In the genomic region with DNA sequence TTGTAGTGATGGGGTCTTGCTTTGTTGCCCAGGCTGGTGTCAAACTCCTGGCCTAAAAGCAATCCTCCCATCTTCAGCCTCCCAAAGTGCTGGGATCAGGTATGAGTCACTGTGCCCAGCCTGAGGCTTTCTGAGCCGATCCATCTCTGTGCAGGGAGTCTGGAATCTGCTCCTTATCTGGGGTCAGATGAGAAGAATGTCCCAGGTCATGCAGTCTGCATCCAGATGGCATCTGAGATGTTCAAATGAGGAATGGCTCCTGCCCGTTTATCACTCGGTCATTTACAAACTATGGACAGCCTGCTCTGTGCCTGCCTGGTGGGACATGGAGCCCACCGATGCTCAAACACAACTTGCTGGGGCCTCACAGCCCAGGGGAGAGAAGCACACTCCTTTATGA, we compare ENCODE assay signal across 30 cellular contexts. TPM values are rescaled to one million over a fixed set of nuclear protein-coding genes. Genes with fewer than 3 reads are reported as not detected.
DNase-seq lines count a peak whose midpoint lies in the region; ATAC-seq and TF ChIP-seq lines count a peak whose summit lies in the region.
"Had no signal": no experiment of that assay in that cellular context is flagged by ENCODE, and none has a peak within 500 bp of the region (broad histone marks: within the 10 kb centered on the region; RNA-seq: fewer than 3 reads in every experiment).

No MANE protein-coding gene starts in this region.

- DNase-seq in AG20443 (ENCODE audit: low spot score) (peak; percentile 48), GM13976 (ENCODE audit: low spot score) (peak; percentile 7), iris pigment epithelial cell (ENCODE audit: low read depth) (peak; percentile 41), esophagus squamous epithelium (lab: John Stamatoyannopoulos, UW) (no peak), SHP77 (lab: John Stamatoyannopoulos, UW) (no peak)
- DNase-seq in activated CD4-positive, alpha-beta T cell treated with anti-CD3 and anti-CD28 coated beads for 4 hours: no peak
- DNase-seq: activated CD4-positive, CD25-positive, alpha-beta regulatory T cell treated with anti-CD3 and anti-CD28 coated beads, Interleukin-2, amount 50 U/mL, for 72 hours; activated CD8-positive, alpha-beta T cell treated with anti-CD3 and anti-CD28 coated beads for 36 hours; activated gamma-delta T cell; activated T-cell treated with anti-CD3 and anti-CD28 coated beads, Interleukin-2, amount 50 U/mL, for 1 hour; DND-41; dorsolateral prefrontal cortex; glutamatergic neuron; kidney glomerular epithelial cell; lower lobe of right lung; naive thymus-derived CD8-positive, alpha-beta T cell; NCI-H1105; NCI-H1930; NCI-H2227 treated with DMSO at 0.1 percent for 48 hours; NCI-H748 treated with DMSO at 0.1 percent for 48 hours; spleen; stimulated activated CD4-positive, alpha-beta T cell treated with anti-CD3 and anti-CD28 coated beads, Interleukin-2, amount 100 ng/mL, for 48 hours; transverse colon had no signal

- no peak overlapping the region for H3K4me3 ChIP-seq in esophagus squamous epithelium
- H3K4me3 ChIP-seq: dorsolateral prefrontal cortex, lower lobe of right lung, SJSA1, spleen, transverse colon had no signal

- no peaks in the 10 kb centered on the region for H3K9me3 ChIP-seq in esophagus squamous epithelium
- H3K9me3 ChIP-seq: lower lobe of right lung, SJSA1, spleen, transverse colon had no signal

- H3K27me3 ChIP-seq in esophagus squamous epithelium: peaks cover 0 to 56% (median 0%) of the 10 kb centered on the region in 4 donors
- H3K27me3 ChIP-seq: SJSA1 had no signal

- WGBS in esophagus squamous epithelium, 2 donors: 53 to 65% methylated on average over 4 of the region's 4 CpGs

- TF ChIP-seq CTCF in GM13976 (IDR thresholded peaks at IDR 0.05; ENCODE audit: borderline replicate concordance, control extremely low read depth, extremely low read depth, insufficient read depth, missing control alignments) (no peak), esophagus squamous epithelium (IDR thresholded peaks at IDR 0.05) (no peak)

- in situ Hi-C loops in GM13976 (cut with MboI; ENCODE audit: low sequenced_read_pairs, unreplicated experiment): loop anchor here (25.0 kb wide), 1 partner anchor 638 kb away; no protein-coding TSS in a partner anchor

- no peak for TF ChIP-seq POLR2A in esophagus squamous epithelium (IDR thresholded peaks at IDR 0.05)

- H3K36me3 ChIP-seq in esophagus squamous epithelium: no peaks in the 10 kb centered on the region
- H3K36me3 ChIP-seq: lower lobe of right lung, SJSA1, spleen, transverse colon had no signal

- intact Hi-C loops in esophagus squamous epithelium (cut with DNase I): no loop called here

- peaks cover 0 to 22% (median 0%) of the 10 kb centered on the region in 3 donors for H3K4me1 ChIP-seq in esophagus squamous epithelium
- H3K4me1 ChIP-seq: lower lobe of right lung, SJSA1, spleen, transverse colon had no signal

- ATAC-seq in SK-N-SH treated with all-trans-retinoic acid at 6 μM for 48 hours: peak; percentile 13; the same call in 1 of the 3 replicates
- no peak for ATAC-seq in GM18861 (IDR thresholded peaks at IDR 0.05; ENCODE audit: unreplicated experiment)
- ATAC-seq: activated CD8-positive, alpha-beta T cell treated with anti-CD3 and anti-CD28 coated beads for 36 hours; lower lobe of right lung; naive thymus-derived CD8-positive, alpha-beta T cell had no signal

- H3K27ac ChIP-seq in esophagus squamous epithelium: no peak overlapping the region
- H3K27ac ChIP-seq: C4-2B, dorsolateral prefrontal cortex, lower lobe of right lung, SJSA1, spleen, transverse colon had no signal

TF ChIP-seq in SK-N-SH treated with all-trans-retinoic acid at 6 μM for 48 hours, 23 proteins besides CTCF, POLR2A, EP300 and RAD21:
- no peak for TF ChIP-seq TSHZ2 (CRISPR knock-in tag; IDR thresholded peaks at IDR 0.05)
- TF ChIP-seq ZNF8 (CRISPR knock-in tag; IDR thresholded peaks at IDR 0.05): no peak
- TF ChIP-seq BACH2 (CRISPR knock-in tag; IDR thresholded peaks at IDR 0.05; ENCODE audit: borderline replicate concordance): no peak
- TF ChIP-seq CREB5 (CRISPR knock-in tag; IDR thresholded peaks at IDR 0.05; ENCODE audit: low read depth): no peak
- TF ChIP-seq, protein P1, sequence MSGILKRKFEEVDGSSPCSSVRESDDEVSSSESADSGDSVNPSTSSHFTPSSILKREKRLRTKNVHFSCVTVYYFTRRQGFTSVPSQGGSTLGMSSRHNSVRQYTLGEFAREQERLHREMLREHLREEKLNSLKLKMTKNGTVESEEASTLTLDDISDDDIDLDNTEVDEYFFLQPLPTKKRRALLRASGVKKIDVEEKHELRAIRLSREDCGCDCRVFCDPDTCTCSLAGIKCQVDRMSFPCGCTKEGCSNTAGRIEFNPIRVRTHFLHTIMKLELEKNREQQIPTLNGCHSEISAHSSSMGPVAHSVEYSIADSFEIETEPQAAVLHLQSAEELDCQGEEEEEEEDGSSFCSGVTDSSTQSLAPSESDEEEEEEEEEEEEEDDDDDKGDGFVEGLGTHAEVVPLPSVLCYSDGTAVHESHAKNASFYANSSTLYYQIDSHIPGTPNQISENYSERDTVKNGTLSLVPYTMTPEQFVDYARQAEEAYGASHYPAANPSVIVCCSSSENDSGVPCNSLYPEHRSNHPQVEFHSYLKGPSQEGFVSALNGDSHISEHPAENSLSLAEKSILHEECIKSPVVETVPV (CRISPR knock-in tag; IDR thresholded peaks at IDR 0.05): no peak
- no peak for TF ChIP-seq RARB (CRISPR knock-in tag; IDR thresholded peaks at IDR 0.05)
- no peak for TF ChIP-seq TCF4 (CRISPR knock-in tag; IDR thresholded peaks at IDR 0.05; ENCODE audit: borderline replicate concordance)
- no peak for TF ChIP-seq PATZ1 (CRISPR knock-in tag; IDR thresholded peaks at IDR 0.05; ENCODE audit: borderline replicate concordance)

RNA-seq across cellular contexts. Expression of gene SLC18A3, which starts 11.1 kb away (rescaled TPM):
- total RNA-seq in esophagus squamous epithelium: not detected
- total RNA-seq: activated CD8-positive, alpha-beta T cell treated with anti-CD3 and anti-CD28 coated beads for 36 hours; dorsolateral prefrontal cortex; lower lobe of right lung; MCF 10A; naive thymus-derived CD8-positive, alpha-beta T cell; SJSA1; spleen; T-helper 1 cell treated with Interleukin-12 subunit alpha and Interleukin-12 subunit beta and Interleukin-4 antibody, amounts not matched to agents 30 ng/mL and 1 ng/mL, for 36 hours had no signal

RNA-seq across cellular contexts. Expression of gene CHAT, which starts 14.9 kb away (rescaled TPM):
- total RNA-seq in esophagus squamous epithelium: not detected
- total RNA-seq: activated CD8-positive, alpha-beta T cell treated with anti-CD3 and anti-CD28 coated beads for 36 hours; dorsolateral prefrontal cortex; lower lobe of right lung; MCF 10A; naive thymus-derived CD8-positive, alpha-beta T cell; osteocyte; SJSA1; spleen; T-helper 1 cell treated with Interleukin-12 subunit alpha and Interleukin-12 subunit beta and Interleukin-4 antibody, amounts not matched to agents 30 ng/mL and 1 ng/mL, for 36 hours had no signal

Comparison
In these comparisons a context has a peak if more than half of its experiments do, and no peak if none do; other contexts are left out.
1. DNase-seq: peak in AG20443 (single experiment), GM13976 (single experiment) and iris pigment epithelial cell (single experiment); none in esophagus squamous epithelium (single experiment), activated CD4-positive, alpha-beta T cell treated with anti-CD3 and anti-CD28 coated beads for 4 hours (0 of 2) and SHP77 (0 of 2).